ENCODE assay signal across 1 cellular context in the genomic region with DNA sequence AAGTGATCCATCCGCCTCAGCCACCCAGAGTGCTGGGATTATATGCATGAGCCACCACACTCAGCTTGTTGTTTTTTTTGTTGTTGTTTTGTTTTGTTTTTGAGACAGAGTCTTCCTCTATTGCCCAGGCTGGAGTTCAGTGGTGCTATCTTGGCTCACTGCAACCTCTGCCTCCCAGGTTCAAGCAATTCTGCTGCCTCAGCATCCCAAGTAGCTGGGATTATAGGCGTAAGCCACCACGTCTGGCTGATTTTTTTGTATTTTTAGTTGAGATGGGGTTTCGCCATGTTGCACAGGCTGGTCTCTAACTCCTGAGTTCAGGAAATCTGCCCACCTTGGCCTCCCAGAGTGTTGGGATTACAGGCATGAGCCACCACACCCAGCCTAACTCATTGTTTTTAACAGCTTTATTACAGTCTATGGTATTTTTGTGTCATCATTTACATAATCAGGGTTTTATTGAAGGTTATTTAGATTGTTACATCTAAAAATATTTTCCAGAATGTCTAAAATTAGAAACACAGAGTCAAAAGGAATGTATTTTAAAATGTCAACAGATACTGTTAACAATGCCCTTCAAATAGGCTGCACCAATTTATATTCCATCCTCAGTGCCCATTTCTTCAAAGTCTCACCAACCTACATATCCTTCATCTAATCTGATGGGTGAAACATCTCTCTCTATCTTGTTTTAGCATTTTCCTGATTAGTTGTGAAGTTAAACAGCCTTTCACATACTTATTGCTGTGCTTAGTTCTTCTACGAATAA.
TF ChIP-seq lines count a peak whose summit lies in the region.

No MANE protein-coding gene starts in this region.

TF ChIP-seq in GM12878, 131 proteins besides CTCF, POLR2A, EP300 and RAD21:
- TF ChIP-seq RAD51 (IDR thresholded peaks at IDR 0.05) (no peak), HCFC1 (IDR thresholded peaks at IDR 0.05; ENCODE audit: low read length) (no peak), ETV6 (conservative IDR thresholded peaks at IDR 0.05 in 1 of 2, IDR thresholded peaks at IDR 0.05 in 1 of 2; ENCODE audit: borderline replicate concordance in 1 of 2, low read depth in 1 of 2) (no peak), ZNF24 (IDR thresholded peaks at IDR 0.05) (no peak), BCL11A (IDR thresholded peaks at IDR 0.05; ENCODE audit: low read depth, low read length) (no peak), NR2C2 (IDR thresholded peaks at IDR 0.05; ENCODE audit: borderline replicate concordance, control insufficient read depth, insufficient read length, low read depth) (no peak), SPI1 (IDR thresholded peaks at IDR 0.05; ENCODE audit: borderline replicate concordance, insufficient read depth, low read depth, low read length) (no peak), STAT3 (IDR thresholded peaks at IDR 0.05; ENCODE audit: low read depth, low read length) (no peak), NFYA (IDR thresholded peaks at IDR 0.05; ENCODE audit: borderline replicate concordance, low read depth, low read length) (no peak), RUNX3 (IDR thresholded peaks at IDR 0.05; ENCODE audit: low read length) (no peak), SUZ12 (IDR thresholded peaks at IDR 0.05; ENCODE audit: unreplicated experiment) (no peak), NFIC (IDR thresholded peaks at IDR 0.05; ENCODE audit: low read depth, low read length) (no peak), RELA (IDR thresholded peaks at IDR 0.05; ENCODE audit: borderline replicate concordance, partially characterized antibody) (no peak), CBX5 (IDR thresholded peaks at IDR 0.05; ENCODE audit: low read depth) (no peak), GABPA (IDR thresholded peaks at IDR 0.05; ENCODE audit: low read depth) (no peak)
- TF ChIP-seq, protein P1, sequence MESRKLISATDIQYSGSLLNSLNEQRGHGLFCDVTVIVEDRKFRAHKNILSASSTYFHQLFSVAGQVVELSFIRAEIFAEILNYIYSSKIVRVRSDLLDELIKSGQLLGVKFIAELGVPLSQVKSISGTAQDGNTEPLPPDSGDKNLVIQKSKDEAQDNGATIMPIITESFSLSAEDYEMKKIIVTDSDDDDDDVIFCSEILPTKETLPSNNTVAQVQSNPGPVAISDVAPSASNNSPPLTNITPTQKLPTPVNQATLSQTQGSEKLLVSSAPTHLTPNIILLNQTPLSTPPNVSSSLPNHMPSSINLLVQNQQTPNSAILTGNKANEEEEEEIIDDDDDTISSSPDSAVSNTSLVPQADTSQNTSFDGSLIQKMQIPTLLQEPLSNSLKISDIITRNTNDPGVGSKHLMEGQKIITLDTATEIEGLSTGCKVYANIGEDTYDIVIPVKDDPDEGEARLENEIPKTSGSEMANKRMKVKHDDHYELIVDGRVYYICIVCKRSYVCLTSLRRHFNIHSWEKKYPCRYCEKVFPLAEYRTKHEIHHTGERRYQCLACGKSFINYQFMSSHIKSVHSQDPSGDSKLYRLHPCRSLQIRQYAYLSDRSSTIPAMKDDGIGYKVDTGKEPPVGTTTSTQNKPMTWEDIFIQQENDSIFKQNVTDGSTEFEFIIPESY (IDR thresholded peaks at IDR 0.05): no peak
- TF ChIP-seq, protein P2, sequence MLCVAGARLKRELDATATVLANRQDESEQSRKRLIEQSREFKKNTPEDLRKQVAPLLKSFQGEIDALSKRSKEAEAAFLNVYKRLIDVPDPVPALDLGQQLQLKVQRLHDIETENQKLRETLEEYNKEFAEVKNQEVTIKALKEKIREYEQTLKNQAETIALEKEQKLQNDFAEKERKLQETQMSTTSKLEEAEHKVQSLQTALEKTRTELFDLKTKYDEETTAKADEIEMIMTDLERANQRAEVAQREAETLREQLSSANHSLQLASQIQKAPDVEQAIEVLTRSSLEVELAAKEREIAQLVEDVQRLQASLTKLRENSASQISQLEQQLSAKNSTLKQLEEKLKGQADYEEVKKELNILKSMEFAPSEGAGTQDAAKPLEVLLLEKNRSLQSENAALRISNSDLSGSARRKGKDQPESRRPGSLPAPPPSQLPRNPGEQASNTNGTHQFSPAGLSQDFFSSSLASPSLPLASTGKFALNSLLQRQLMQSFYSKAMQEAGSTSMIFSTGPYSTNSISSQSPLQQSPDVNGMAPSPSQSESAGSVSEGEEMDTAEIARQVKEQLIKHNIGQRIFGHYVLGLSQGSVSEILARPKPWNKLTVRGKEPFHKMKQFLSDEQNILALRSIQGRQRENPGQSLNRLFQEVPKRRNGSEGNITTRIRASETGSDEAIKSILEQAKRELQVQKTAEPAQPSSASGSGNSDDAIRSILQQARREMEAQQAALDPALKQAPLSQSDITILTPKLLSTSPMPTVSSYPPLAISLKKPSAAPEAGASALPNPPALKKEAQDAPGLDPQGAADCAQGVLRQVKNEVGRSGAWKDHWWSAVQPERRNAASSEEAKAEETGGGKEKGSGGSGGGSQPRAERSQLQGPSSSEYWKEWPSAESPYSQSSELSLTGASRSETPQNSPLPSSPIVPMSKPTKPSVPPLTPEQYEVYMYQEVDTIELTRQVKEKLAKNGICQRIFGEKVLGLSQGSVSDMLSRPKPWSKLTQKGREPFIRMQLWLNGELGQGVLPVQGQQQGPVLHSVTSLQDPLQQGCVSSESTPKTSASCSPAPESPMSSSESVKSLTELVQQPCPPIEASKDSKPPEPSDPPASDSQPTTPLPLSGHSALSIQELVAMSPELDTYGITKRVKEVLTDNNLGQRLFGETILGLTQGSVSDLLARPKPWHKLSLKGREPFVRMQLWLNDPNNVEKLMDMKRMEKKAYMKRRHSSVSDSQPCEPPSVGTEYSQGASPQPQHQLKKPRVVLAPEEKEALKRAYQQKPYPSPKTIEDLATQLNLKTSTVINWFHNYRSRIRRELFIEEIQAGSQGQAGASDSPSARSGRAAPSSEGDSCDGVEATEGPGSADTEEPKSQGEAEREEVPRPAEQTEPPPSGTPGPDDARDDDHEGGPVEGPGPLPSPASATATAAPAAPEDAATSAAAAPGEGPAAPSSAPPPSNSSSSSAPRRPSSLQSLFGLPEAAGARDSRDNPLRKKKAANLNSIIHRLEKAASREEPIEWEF (IDR thresholded peaks at IDR 0.05; ENCODE audit: insufficient replicate concordance, low read depth, low read length): no peak
- TF ChIP-seq, protein P3, sequence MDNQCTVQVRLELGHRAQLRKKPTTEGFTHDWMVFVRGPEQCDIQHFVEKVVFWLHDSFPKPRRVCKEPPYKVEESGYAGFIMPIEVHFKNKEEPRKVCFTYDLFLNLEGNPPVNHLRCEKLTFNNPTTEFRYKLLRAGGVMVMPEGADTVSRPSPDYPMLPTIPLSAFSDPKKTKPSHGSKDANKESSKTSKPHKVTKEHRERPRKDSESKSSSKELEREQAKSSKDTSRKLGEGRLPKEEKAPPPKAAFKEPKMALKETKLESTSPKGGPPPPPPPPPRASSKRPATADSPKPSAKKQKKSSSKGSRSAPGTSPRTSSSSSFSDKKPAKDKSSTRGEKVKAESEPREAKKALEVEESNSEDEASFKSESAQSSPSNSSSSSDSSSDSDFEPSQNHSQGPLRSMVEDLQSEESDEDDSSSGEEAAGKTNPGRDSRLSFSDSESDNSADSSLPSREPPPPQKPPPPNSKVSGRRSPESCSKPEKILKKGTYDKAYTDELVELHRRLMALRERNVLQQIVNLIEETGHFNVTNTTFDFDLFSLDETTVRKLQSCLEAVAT (IDR thresholded peaks at IDR 0.05): no peak
TF ChIP-seq in GM12878: peak in this region for 0.
